26 cellular contexts compared by ENCODE assay signal in genomic region chrX:26922278-26922677, GRCh38.
A peak's percentile ranks its signal among the peaks of the same experiment; 100 is the strongest.
DNase-seq lines count a peak whose midpoint lies in the region; ATAC-seq and TF ChIP-seq lines count a peak whose summit lies in the region.
"Had no signal": no experiment of that assay in that cellular context is flagged by ENCODE, and none has a peak within 500 bp of the region (broad histone marks: within the 10 kb centered on the region; RNA-seq: fewer than 3 reads in every experiment).

No MANE protein-coding gene starts in this region.

- no peaks in the 10 kb centered on the region for H3K36me3 ChIP-seq in ACC112 (ENCODE audit: insufficient read depth, low read length)
- H3K36me3 ChIP-seq in OCI-LY3 (replicated peaks; ENCODE audit: low read depth, low read length) = no peaks in the 10 kb centered on the region
- H3K36me3 ChIP-seq: thoracic aorta, vagina had no signal

- no peaks in the 10 kb centered on the region for H4K20me1 ChIP-seq in OCI-LY3 (ENCODE audit: insufficient read depth, low read length)

- no peaks in the 10 kb centered on the region for H3K9me3 ChIP-seq in OCI-LY3 (ENCODE audit: insufficient read depth, low read length)
- H3K9me3 ChIP-seq: thoracic aorta, vagina had no signal

- no peak overlapping the region for H3K4me3 ChIP-seq in ACC112 (ENCODE audit: low read depth, low read length)
- H3K4me3 ChIP-seq in OCI-LY3 (ENCODE audit: low read length) = no peak overlapping the region
- no peak overlapping the region for H3K4me3 ChIP-seq in choroid plexus epithelial cell (ENCODE audit: low read depth, low read length)
- H3K4me3 ChIP-seq: K562, thoracic aorta, vagina had no signal

- no peak overlapping the region for H2AFZ ChIP-seq in ACC112 (ENCODE audit: low read length, unreplicated experiment)
- 0 out of 2 replicates have a peak overlapping the region, but pooled peaks have one; percentile 54 for H2AFZ ChIP-seq in OCI-LY3 (ENCODE audit: low read depth, low read length)

- H3K9ac ChIP-seq in OCI-LY3 (ENCODE audit: low read length) = no peak overlapping the region

- TF ChIP-seq CTCF in OCI-LY3 (IDR thresholded peaks at IDR 0.05; ENCODE audit: low read depth, low read length) = no peak
- TF ChIP-seq CTCF in choroid plexus epithelial cell (conservative IDR thresholded peaks at IDR 0.05; ENCODE audit: low read depth, low read length) = no peak
- TF ChIP-seq CTCF in GM10266 (IDR thresholded peaks at IDR 0.05; ENCODE audit: control insufficient read depth, insufficient read depth, low read depth, missing control alignments) = no peak

- peak overlapping the region; percentile 85 for H3K27ac ChIP-seq in ACC112 (ENCODE audit: low read depth, low read length)
- no peak overlapping the region for H3K27ac ChIP-seq in OCI-LY3 (ENCODE audit: low read length)
- H3K27ac ChIP-seq: thoracic aorta, vagina, VCaP had no signal

- H3K79me2 ChIP-seq in ACC112 (ENCODE audit: control insufficient read depth, insufficient read depth, low read length, unreplicated experiment) (no peaks in the 10 kb centered on the region), OCI-LY3 (ENCODE audit: low read length) (no peaks in the 10 kb centered on the region)

- H3K27me3 ChIP-seq in ACC112 (ENCODE audit: insufficient read depth, low read length) = no peaks in the 10 kb centered on the region
- H3K27me3 ChIP-seq in OCI-LY3 (ENCODE audit: low read depth, low read length) = no peaks in the 10 kb centered on the region
- H3K27me3 ChIP-seq: vagina had no signal

- no peak for ATAC-seq in GM21526 (IDR thresholded peaks at IDR 0.05; ENCODE audit: low FRiP score, unreplicated experiment)
- ATAC-seq: activated T-cell treated with anti-CD3 and anti-CD28 coated beads, Interleukin-2, amount 50 U/mL, for 4 hours; esophagus mucosa; K562; Right ventricle myocardium inferior; stimulated activated naive CD8-positive, alpha-beta T cell treated with anti-CD3 and anti-CD28 coated beads, Interleukin-15, Interleukin-2, amounts not matched to agents 100 U/mL and 50 U/mL, for 24 hours had no signal

- H3K4me1 ChIP-seq in ACC112 (ENCODE audit: control insufficient read depth, insufficient read depth, low read length, unreplicated experiment) (peaks cover 4% of the 10 kb centered on the region), OCI-LY3 (ENCODE audit: low read length) (peaks cover 4% of the 10 kb centered on the region; the same call in 1 of the 2 replicates)
- H3K4me1 ChIP-seq: vagina had no signal

- H3K4me2 ChIP-seq in OCI-LY3 (ENCODE audit: low read length) = no peak overlapping the region

- DNase-seq in choroid plexus epithelial cell (ENCODE audit: low read depth) = peak; percentile 23
- DNase-seq in fibroblast of the conjunctiva (ENCODE audit: low read depth) = peak; percentile 16
- no peak for DNase-seq in NCI-H446 treated with DMSO at 0.1 percent for 48 hours (lab: John Stamatoyannopoulos, UW)
- no peak for DNase-seq in NCI-H2029 (lab: John Stamatoyannopoulos, UW)
- no peak for DNase-seq in GM10266 (ENCODE audit: extremely low spot score)
- DNase-seq: activated CD4-positive, alpha-beta T cell treated with anti-CD3 and anti-CD28 coated beads, Interleukin-2, amount 10 ng/mL, durations not matched to agents 24 days and 14 days; activated gamma-delta T cell treated with Interleukin-2 at 50 U/mL for 16 hours; activated T-cell treated with anti-CD3 and anti-CD28 coated beads, Interleukin-2, amount 50 U/mL, for 4 hours; AML-193; CD4-positive, alpha-beta memory T cell; effector memory CD4-positive, alpha-beta T cell; HCEC 1CT; kidney; NCI-H1417 treated with DMSO at 0.1 percent for 48 hours; NCI-H446; stimulated activated naive CD8-positive, alpha-beta T cell treated with anti-CD3 and anti-CD28 coated beads, Interleukin-15, Interleukin-2, amounts not matched to agents 100 U/mL and 50 U/mL, for 24 hours; T-helper 2 cell had no signal

Comparison
In these comparisons a context has a peak if more than half of its experiments do, and no peak if none do; other contexts are left out.
1. DNase-seq: peak in choroid plexus epithelial cell (single experiment) and fibroblast of the conjunctiva (single experiment); none in NCI-H446 treated with DMSO at 0.1 percent for 48 hours (single experiment), NCI-H2029 (single experiment) and GM10266 (single experiment).